Comparison of ENCODE assay signal across 21 cellular contexts in the genomic region with DNA sequence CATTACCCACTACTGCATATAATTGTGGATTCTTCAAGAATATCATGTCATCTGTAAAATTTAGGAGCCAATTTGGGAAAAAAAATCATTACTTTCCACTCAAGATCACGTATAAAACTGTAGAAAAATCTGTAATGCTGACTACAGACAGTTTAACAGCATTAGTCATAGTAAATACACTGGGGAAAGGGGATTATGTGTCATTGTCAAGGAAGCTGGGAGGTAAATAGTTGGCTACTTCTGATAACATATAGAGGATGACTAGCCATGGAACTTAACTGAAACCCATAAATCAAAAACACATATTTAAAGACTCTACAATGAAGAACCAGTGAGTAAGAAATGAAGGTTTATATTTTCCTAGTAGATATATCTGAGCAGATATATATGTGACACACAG.
DNase-seq lines count a peak whose midpoint lies in the region; ATAC-seq and TF ChIP-seq lines count a peak whose summit lies in the region.
"Had no signal": no experiment of that assay in that cellular context is flagged by ENCODE, and none has a peak within 500 bp of the region (broad histone marks: within the 10 kb centered on the region; RNA-seq: fewer than 3 reads in every experiment).

No MANE protein-coding gene starts in this region.

- no peaks in the 10 kb centered on the region for H3K36me3 ChIP-seq in mesodermal cell (ENCODE audit: control insufficient read depth, insufficient read depth, low read length)
- H3K36me3 ChIP-seq: esophagus muscularis mucosa, lower lobe of right lung, pancreas, sigmoid colon, thyroid gland had no signal

- H3K4me1 Mint-ChIP-seq in effector memory CD8-positive, alpha-beta T cell (ENCODE audit: low read depth in 2 of 2): no peaks in the 10 kb centered on the region
- H3K4me1 Mint-ChIP-seq: activated naive CD8-positive, alpha-beta T cell treated with anti-CD3 and anti-CD28 coated beads, Interleukin-2, amount 10 ng/mL, durations not matched to agents 7 days and 5 days had no signal

- peaks cover 5% of the 10 kb centered on the region for H3K4me1 ChIP-seq in mesodermal cell (ENCODE audit: control insufficient read depth, insufficient read depth, low read length, poor library complexity, severe bottlenecking)
- H3K4me1 ChIP-seq: esophagus muscularis mucosa, lower lobe of right lung, sigmoid colon, thyroid gland had no signal

- H3K4me3 Mint-ChIP-seq in effector memory CD8-positive, alpha-beta T cell: no peak overlapping the region
- H3K4me3 Mint-ChIP-seq: activated naive CD8-positive, alpha-beta T cell treated with anti-CD3 and anti-CD28 coated beads, Interleukin-2, amount 10 ng/mL, durations not matched to agents 7 days and 5 days had no signal

- H3K27ac Mint-ChIP-seq in effector memory CD8-positive, alpha-beta T cell: no peak overlapping the region
- H3K27ac Mint-ChIP-seq: activated naive CD8-positive, alpha-beta T cell treated with anti-CD3 and anti-CD28 coated beads, Interleukin-2, amount 10 ng/mL, durations not matched to agents 7 days and 5 days had no signal

- H3K4me3 ChIP-seq in choroid plexus epithelial cell (ENCODE audit: low read depth, low read length): no peak overlapping the region
- H3K4me3 ChIP-seq in mesodermal cell (ENCODE audit: extremely low read depth, insufficient read depth, low read length, poor library complexity, severe bottlenecking): no peak overlapping the region
- H3K4me3 ChIP-seq: esophagus muscularis mucosa, lower lobe of right lung, pancreas, sigmoid colon, thyroid gland had no signal

- H3K27ac ChIP-seq in mesodermal cell (ENCODE audit: low read depth, low read length, severe bottlenecking): peak overlapping the region; percentile 1
- H3K27ac ChIP-seq: esophagus muscularis mucosa, lower lobe of right lung, pancreas, sigmoid colon, thyroid gland had no signal

- no peaks in the 10 kb centered on the region for H3K27me3 Mint-ChIP-seq in effector memory CD8-positive, alpha-beta T cell
- H3K27me3 Mint-ChIP-seq: activated naive CD8-positive, alpha-beta T cell treated with anti-CD3 and anti-CD28 coated beads, Interleukin-2, amount 10 ng/mL, durations not matched to agents 7 days and 5 days had no signal

- DNase-seq in DMS53 (lab: John Stamatoyannopoulos, UW): peak; percentile 44
- peak; percentile 3 for DNase-seq in M059J (ENCODE audit: low read depth)
- peak; percentile 39 for DNase-seq in choroid plexus epithelial cell (ENCODE audit: low read depth)
- no peak for DNase-seq in NCI-H2171 treated with DMSO at 0.1 percent for 48 hours (lab: John Stamatoyannopoulos, UW)
- no peak for DNase-seq in HuH-7 (ENCODE audit: low spot score)
- no peak for DNase-seq in effector memory CD8-positive, alpha-beta T cell
- DNase-seq: activated CD4-positive, alpha-beta T cell treated with anti-CD3 and anti-CD28 coated beads for 1 hour; activated naive CD8-positive, alpha-beta T cell treated with anti-CD3 and anti-CD28 coated beads, Interleukin-2, amount 10 ng/mL, durations not matched to agents 7 days and 5 days; AML-193; central memory CD4-positive, alpha-beta T cell; COR-L47; lower lobe of right lung; MM.1S; pancreas; sigmoid colon; stimulated activated CD4-positive, alpha-beta T cell treated with anti-CD3 and anti-CD28 coated beads, Interleukin-1b, Interleukin-23, amount 100 ng/mL, for 48 hours; stimulated activated naive CD4-positive, alpha-beta T cell treated with Interleukin-2 at 50 U/mL for 16 hours; thyroid gland had no signal

- H3K9me3 Mint-ChIP-seq in effector memory CD8-positive, alpha-beta T cell: peaks cover 0 to 6% of the 10 kb centered on the region in 2 donors

- no peak for ATAC-seq in GM21619 (IDR thresholded peaks at IDR 0.05; ENCODE audit: unreplicated experiment)
- ATAC-seq in effector memory CD8-positive, alpha-beta T cell (replicated peaks): no peak
- ATAC-seq: lower lobe of right lung, pancreas had no signal

- H3K9me3 ChIP-seq in mesodermal cell (ENCODE audit: control insufficient read depth, low read length): no peaks in the 10 kb centered on the region
- H3K9me3 ChIP-seq: esophagus muscularis mucosa, lower lobe of right lung, pancreas, sigmoid colon, thyroid gland had no signal

- WGBS in mesodermal cell (ENCODE audit: insufficient coverage in 2 of 2), 2 experiments: no CpG with 5 or more reads among the region's 1 CpG

- H3K36me3 Mint-ChIP-seq in effector memory CD8-positive, alpha-beta T cell (ENCODE audit: insufficient read depth): no peaks in the 10 kb centered on the region
- H3K36me3 Mint-ChIP-seq: activated naive CD8-positive, alpha-beta T cell treated with anti-CD3 and anti-CD28 coated beads, Interleukin-2, amount 10 ng/mL, durations not matched to agents 7 days and 5 days had no signal

- no peak for TF ChIP-seq CTCF in choroid plexus epithelial cell (conservative IDR thresholded peaks at IDR 0.05; ENCODE audit: low read depth, low read length)

Comparison
In these comparisons a context has a peak if more than half of its experiments do, and no peak if none do; other contexts are left out.
1. DNase-seq: peak in DMS53 (single experiment), M059J (single experiment) and choroid plexus epithelial cell (single experiment); none in NCI-H2171 treated with DMSO at 0.1 percent for 48 hours (single experiment), HuH-7 (single experiment) and effector memory CD8-positive, alpha-beta T cell (0 of 3).